17 cellular contexts compared by ENCODE assay signal in the genomic region with DNA sequence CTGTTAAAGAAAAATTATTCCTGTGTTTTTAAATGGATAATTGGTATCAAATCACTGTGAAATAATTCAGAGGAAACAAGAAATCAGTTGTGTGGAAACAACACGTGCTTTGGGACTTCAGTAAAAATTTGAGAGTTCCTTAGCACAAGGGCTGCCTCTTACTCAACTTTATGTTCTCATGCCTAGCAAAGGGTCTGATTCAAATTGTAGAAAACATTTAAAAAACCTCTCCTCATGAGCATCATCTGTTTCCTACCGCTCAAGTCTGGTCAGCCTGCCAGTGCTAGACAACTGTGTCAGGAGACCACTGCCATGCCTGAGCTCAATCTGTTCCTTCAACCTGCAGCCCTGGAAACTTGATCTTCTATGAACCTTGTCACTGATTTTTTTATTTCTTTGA.
"Had no signal": no experiment of that assay in that cellular context is flagged by ENCODE, and none has a peak within 500 bp of the region (broad histone marks: within the 10 kb centered on the region; RNA-seq: fewer than 3 reads in every experiment).

No MANE protein-coding gene starts in this region.

- H3K4me3 ChIP-seq: adrenal gland, coronary artery, psoas muscle, right lobe of liver, testis, upper lobe of right lung had no signal

- H3K27me3 ChIP-seq: adrenal gland, right lobe of liver, testis, upper lobe of right lung had no signal

- DNase-seq: activated CD4-positive, alpha-beta T cell treated with anti-CD3 and anti-CD28 coated beads, Interleukin-2, amount 10 ng/mL, durations not matched to agents 7 days and 5 days; activated CD4-positive, CD25-positive, alpha-beta regulatory T cell; activated naive CD4-positive, alpha-beta T cell treated with anti-CD3 and anti-CD28 coated beads, Interleukin-2, amount 10 ng/mL, durations not matched to agents 7 days and 5 days; adrenal gland; caudate nucleus; effector CD8-positive, alpha-beta T cell; left colon; naive thymus-derived CD4-positive, alpha-beta T cell; psoas muscle; right lobe of liver; stimulated activated CD4-positive, alpha-beta T cell treated with anti-CD3 and anti-CD28 coated beads, Interleukin-4, amount 100 ng/mL, for 1 hour; stimulated activated CD8-positive, alpha-beta memory T cell treated with anti-CD3 and anti-CD28 coated beads, Interleukin-4, amount 100 ng/mL, for 48 hours; stimulated activated naive CD8-positive, alpha-beta T cell treated with anti-CD3 and anti-CD28 coated beads, Interleukin-15, Interleukin-2, amounts not matched to agents 100 U/mL and 50 U/mL, for 24 hours; testis; upper lobe of right lung had no signal

- ATAC-seq: left colon; naive thymus-derived CD4-positive, alpha-beta T cell; psoas muscle; right lobe of liver; stimulated activated naive CD8-positive, alpha-beta T cell treated with anti-CD3 and anti-CD28 coated beads, Interleukin-15, Interleukin-2, amounts not matched to agents 100 U/mL and 50 U/mL, for 24 hours; upper lobe of right lung had no signal

- H3K36me3 ChIP-seq: adrenal gland, right lobe of liver, upper lobe of right lung had no signal

- H3K4me1 ChIP-seq: adrenal gland, psoas muscle, testis, upper lobe of right lung had no signal

- H3K9me3 ChIP-seq: adrenal gland, psoas muscle, right lobe of liver, testis, upper lobe of right lung had no signal

- H3K27ac ChIP-seq: adrenal gland, coronary artery, epithelial cell of prostate, psoas muscle, right lobe of liver, testis, upper lobe of right lung had no signal
